Comparison of ENCODE assay signal across 17 cellular contexts in genomic region chr7:13874783-13875182, GRCh38.
DNase-seq lines count a peak whose midpoint lies in the region; ATAC-seq and TF ChIP-seq lines count a peak whose summit lies in the region.
"Had no signal": no experiment of that assay in that cellular context is flagged by ENCODE, and none has a peak within 500 bp of the region (broad histone marks: within the 10 kb centered on the region; RNA-seq: fewer than 3 reads in every experiment).

No MANE protein-coding gene starts in this region.

- no peak overlapping the region for H3K18ac ChIP-seq in neuronal stem cell (ENCODE audit: low read length)

- no peak overlapping the region for H3K27ac ChIP-seq in CD4-positive, alpha-beta memory T cell (ENCODE audit: low read depth, low read length)
- H3K27ac ChIP-seq in neuronal stem cell (replicated peaks; ENCODE audit: low read length) (no peak overlapping the region), OCI-LY7 (ENCODE audit: low read depth, low read length, poor library complexity, severe bottlenecking) (no peak overlapping the region)
- H3K27ac ChIP-seq: dorsolateral prefrontal cortex, gastrocnemius medialis had no signal

- POLR2A ChIA-PET in CD4-positive, alpha-beta memory T cell (lab: Charles Lee; ENCODE audit: partially characterized antibody), result no interaction called here
- POLR2A ChIA-PET in OCI-LY7 (lab: Charles Lee), result interaction anchor here (1.4 kb wide), 1 partner anchor 8 kb away, joined by 3 read pairs; no protein-coding TSS in a partner anchor

- H3K4me3 ChIP-seq in CD4-positive, alpha-beta memory T cell (ENCODE audit: low read length in 2 of 2), result no peak overlapping the region
- peak overlapping the region; percentile 8 for H3K4me3 ChIP-seq in MG63
- no peak overlapping the region for H3K4me3 ChIP-seq in cardiac fibroblast (replicated peaks in 1 of 2; ENCODE audit: low read depth in 2 of 2, low read length in 2 of 2)
- no peak overlapping the region for H3K4me3 ChIP-seq in mucosa of descending colon
- H3K4me3 ChIP-seq in neuronal stem cell (ENCODE audit: low read length in 2 of 2), result no peak overlapping the region
- H3K4me3 ChIP-seq in OCI-LY7 (ENCODE audit: low read depth, low read length, poor library complexity, severe bottlenecking), result no peak overlapping the region
- no peak overlapping the region for H3K4me3 ChIP-seq in BE2C (ENCODE audit: low read depth, low read length)
- H3K4me3 ChIP-seq: dorsolateral prefrontal cortex, gastrocnemius medialis, GM12878 had no signal

- H2BK5ac ChIP-seq in neuronal stem cell (ENCODE audit: low read length), result no peak overlapping the region

- H3K27me3 Mint-ChIP-seq in CD4-positive, alpha-beta memory T cell, result peaks cover 0 to 2% of the 10 kb centered on the region in 2 donors
- H3K27me3 Mint-ChIP-seq: type B pancreatic cell had no signal

- no TSS peak for BruUV-seq in OCI-LY7 (replicated peaks; lab: Mats Ljungman, UMichigan)

- H3K14ac ChIP-seq in neuronal stem cell (ENCODE audit: low read length), result no peak overlapping the region

- WGBS in neuronal stem cell (ENCODE audit: extremely low coverage in 2 of 2, insufficient read length in 2 of 2, insufficient replicate concordance in 1 of 2), 2 donors, result no CpG with 5 or more reads among the region's 2 CpGs

- no peak overlapping the region for H3K23ac ChIP-seq in neuronal stem cell (ENCODE audit: low read depth, low read length, poor library complexity)

- H4K20me1 ChIP-seq in OCI-LY7 (ENCODE audit: insufficient read depth, low read length), result no peaks in the 10 kb centered on the region

- H2AK5ac ChIP-seq in neuronal stem cell (ENCODE audit: low read depth, low read length), result no peak overlapping the region

- H4K91ac ChIP-seq in neuronal stem cell (ENCODE audit: low read depth, low read length, poor library complexity), result no peak overlapping the region

- peak in 4 of 5 donors; percentile 11 to 37 (median 16) for DNase-seq in CD4-positive, alpha-beta memory T cell
- DNase-seq in MG63 (no peak), cardiac fibroblast (ENCODE audit: low read depth in 2 of 2) (peak; percentile 65 to 89), mucosa of descending colon (no peak), neuronal stem cell (ENCODE audit: low spot score) (no peak), OCI-LY7 (ENCODE audit: low spot score) (no peak), BE2C (no peak)
- DNase-seq: activated CD4-positive, alpha-beta T cell treated with anti-CD3 and anti-CD28 coated beads, Interleukin-2, amount 50 U/mL, for 48 hours; C1 segment of cervical spinal cord; dorsolateral prefrontal cortex; gastrocnemius medialis; NCI-H1436 treated with DMSO at 0.1 percent for 48 hours had no signal

- TF ChIP-seq CTCF in cardiac fibroblast (IDR thresholded peaks at IDR 0.05; ENCODE audit: low read depth, low read length) (no peak), mucosa of descending colon (IDR thresholded peaks at IDR 0.05) (no peak), OCI-LY7 (conservative IDR thresholded peaks at IDR 0.05; ENCODE audit: low read length) (no peak), BE2C (IDR thresholded peaks at IDR 0.05; ENCODE audit: low read depth, low read length) (no peak)

- H3K9me3 ChIP-seq in CD4-positive, alpha-beta memory T cell (ENCODE audit: control insufficient read depth in 1 of 2, low read length in 2 of 2), result no peaks in the 10 kb centered on the region
- H3K9me3 ChIP-seq in MG63 (no peaks in the 10 kb centered on the region), mucosa of descending colon (no peaks in the 10 kb centered on the region), neuronal stem cell (replicated peaks in 1 of 2; ENCODE audit: control insufficient read depth in 2 of 2, insufficient read depth in 1 of 2, low read depth in 1 of 2, low read length in 2 of 2) (no peaks in the 10 kb centered on the region), OCI-LY7 (ENCODE audit: low read length) (no peaks in the 10 kb centered on the region), BE2C (no peaks in the 10 kb centered on the region)
- H3K9me3 ChIP-seq: gastrocnemius medialis had no signal

- no peak overlapping the region for H3K4ac ChIP-seq in neuronal stem cell (ENCODE audit: low read length)

- H2BK120ac ChIP-seq in neuronal stem cell (ENCODE audit: low read depth, low read length), result no peak overlapping the region

- peak overlapping the region in 6 of 8 donors; percentile 3 to 61 (median 34) for H3K4me3 Mint-ChIP-seq in CD4-positive, alpha-beta memory T cell
- H3K4me3 Mint-ChIP-seq: activated T-helper 1 cell treated with anti-CD3 and anti-CD28 coated beads, Interleukin-12 subunit alpha, Interleukin-12 subunit beta, Interleukin-2, Interleukin-4 antibody, amounts not matched to agents 30 ng/mL and 10 ng/mL and 1 ng/mL, durations not matched to agents 14 hours and 24 hours and 36 hours; type B pancreatic cell had no signal

- no peaks in the 10 kb centered on the region for H3K36me3 Mint-ChIP-seq in CD4-positive, alpha-beta memory T cell
- H3K36me3 Mint-ChIP-seq: type B pancreatic cell had no signal

- H2BK12ac ChIP-seq in neuronal stem cell (ENCODE audit: low read length), result no peak overlapping the region

- CTCF ChIA-PET in CD4-positive, alpha-beta memory T cell (lab: Charles Lee; ENCODE audit: partially characterized antibody), result no interaction called here
- CTCF ChIA-PET in OCI-LY7 (lab: Charles Lee; ENCODE audit: unreplicated experiment), result no interaction called here

- no peak overlapping the region for H3K4me2 ChIP-seq in neuronal stem cell (ENCODE audit: insufficient read depth, low read length, poor library complexity, severe bottlenecking)
- H3K4me2 ChIP-seq in OCI-LY7 (ENCODE audit: low read length), result no peak overlapping the region

- intact Hi-C loops in CD4-positive, alpha-beta memory T cell (cut with micrococcal nuclease), result loop anchor here (5.0 kb wide), 1 partner anchor 33 kb away; no protein-coding TSS in a partner anchor
- intact Hi-C loops in mucosa of descending colon (cut with DNase I, micrococcal nuclease), result no loop called here
- intact Hi-C loops in OCI-LY7 (cut with micrococcal nuclease; ENCODE audit: unreplicated experiment), result no loop called here

- no peaks in the 10 kb centered on the region for H3K36me3 ChIP-seq in CD4-positive, alpha-beta memory T cell (ENCODE audit: insufficient read depth, low read length)
- H3K36me3 ChIP-seq in MG63, result no peaks in the 10 kb centered on the region
- no peaks in the 10 kb centered on the region for H3K36me3 ChIP-seq in mucosa of descending colon (ENCODE audit: low read depth)
- H3K36me3 ChIP-seq in neuronal stem cell (replicated peaks in 1 of 2; ENCODE audit: control insufficient read depth in 2 of 2, insufficient read depth in 2 of 2, low read length in 2 of 2), result no peaks in the 10 kb centered on the region
- H3K36me3 ChIP-seq in OCI-LY7 (ENCODE audit: insufficient read depth, low read length), result no peaks in the 10 kb centered on the region
- no peaks in the 10 kb centered on the region for H3K36me3 ChIP-seq in BE2C
- H3K36me3 ChIP-seq: gastrocnemius medialis had no signal

- H2AFZ ChIP-seq in neuronal stem cell (ENCODE audit: low read length), result no peak overlapping the region
- no peak overlapping the region for H2AFZ ChIP-seq in OCI-LY7 (ENCODE audit: low read length)

- no peaks in the 10 kb centered on the region for H3K27me3 ChIP-seq in CD4-positive, alpha-beta memory T cell (ENCODE audit: insufficient read depth, low read length)
- H3K27me3 ChIP-seq in MG63 (no peaks in the 10 kb centered on the region), neuronal stem cell (ENCODE audit: control insufficient read depth in 3 of 3, insufficient read depth in 3 of 3, low read depth in 1 of 3, low read length in 3 of 3) (no peaks in the 10 kb centered on the region), BE2C (no peaks in the 10 kb centered on the region)
- H3K27me3 ChIP-seq: dorsolateral prefrontal cortex, gastrocnemius medialis had no signal

- no peak overlapping the region for H2BK15ac ChIP-seq in neuronal stem cell (ENCODE audit: low read length)

- peaks cover 0 to 4% (median 0%) of the 10 kb centered on the region in 8 donors for H3K9me3 Mint-ChIP-seq in CD4-positive, alpha-beta memory T cell
- H3K9me3 Mint-ChIP-seq: type B pancreatic cell had no signal

- peaks cover 13% of the 10 kb centered on the region for H3K4me1 ChIP-seq in CD4-positive, alpha-beta memory T cell (ENCODE audit: insufficient read depth, low read length)
- H3K4me1 ChIP-seq in mucosa of descending colon (ENCODE audit: low read depth) (no peaks in the 10 kb centered on the region), neuronal stem cell (ENCODE audit: control insufficient read depth in 2 of 2, insufficient read depth in 1 of 2, low read depth in 1 of 2, low read length in 2 of 2) (no peaks in the 10 kb centered on the region), OCI-LY7 (ENCODE audit: insufficient read depth, low read length, poor library complexity, severe bottlenecking) (no peaks in the 10 kb centered on the region), BE2C (no peaks in the 10 kb centered on the region)
- H3K4me1 ChIP-seq: gastrocnemius medialis had no signal

- H3K79me1 ChIP-seq in neuronal stem cell (ENCODE audit: low read depth, low read length), result no peaks in the 10 kb centered on the region

- peak; percentile 15 for ATAC-seq in mucosa of descending colon
- no peak for ATAC-seq in GM19452 (IDR thresholded peaks at IDR 0.05; ENCODE audit: unreplicated experiment)
- ATAC-seq: gastrocnemius medialis, GM12878, HepG2 had no signal

- no peaks in the 10 kb centered on the region for H3K9me2 ChIP-seq in OCI-LY7 (ENCODE audit: insufficient read depth, low read length)

- H3K4me1 Mint-ChIP-seq in CD4-positive, alpha-beta memory T cell, result peaks cover 9 to 17% (median 13%) of the 10 kb centered on the region in 4 donors

- no peaks in the 10 kb centered on the region for H3K79me2 ChIP-seq in OCI-LY7 (ENCODE audit: insufficient read depth, low read depth, low read length)

- no peak overlapping the region for H3K9ac ChIP-seq in neuronal stem cell (ENCODE audit: low read depth, low read length, poor library complexity)

- H4K8ac ChIP-seq in neuronal stem cell (ENCODE audit: low read depth, low read length), result no peak overlapping the region

- H3K27ac Mint-ChIP-seq in CD4-positive, alpha-beta memory T cell, result peak overlapping the region in 2 of 7 donors; percentile 43 to 72
- H3K27ac Mint-ChIP-seq: activated T-helper 1 cell treated with anti-CD3 and anti-CD28 coated beads, Interleukin-12 subunit alpha, Interleukin-12 subunit beta, Interleukin-2, Interleukin-4 antibody, amounts not matched to agents 30 ng/mL and 10 ng/mL and 1 ng/mL, durations not matched to agents 14 hours and 24 hours and 36 hours; type B pancreatic cell had no signal

Comparison
In these comparisons a context has a peak if more than half of its experiments do, and no peak if none do; other contexts are left out.
1. DNase-seq: peak in CD4-positive, alpha-beta memory T cell (4 of 5) and cardiac fibroblast (2 of 2); none in MG63 (single experiment), mucosa of descending colon (0 of 3), neuronal stem cell (single experiment), OCI-LY7 (single experiment) and BE2C (single experiment).